In the genomic region with DNA sequence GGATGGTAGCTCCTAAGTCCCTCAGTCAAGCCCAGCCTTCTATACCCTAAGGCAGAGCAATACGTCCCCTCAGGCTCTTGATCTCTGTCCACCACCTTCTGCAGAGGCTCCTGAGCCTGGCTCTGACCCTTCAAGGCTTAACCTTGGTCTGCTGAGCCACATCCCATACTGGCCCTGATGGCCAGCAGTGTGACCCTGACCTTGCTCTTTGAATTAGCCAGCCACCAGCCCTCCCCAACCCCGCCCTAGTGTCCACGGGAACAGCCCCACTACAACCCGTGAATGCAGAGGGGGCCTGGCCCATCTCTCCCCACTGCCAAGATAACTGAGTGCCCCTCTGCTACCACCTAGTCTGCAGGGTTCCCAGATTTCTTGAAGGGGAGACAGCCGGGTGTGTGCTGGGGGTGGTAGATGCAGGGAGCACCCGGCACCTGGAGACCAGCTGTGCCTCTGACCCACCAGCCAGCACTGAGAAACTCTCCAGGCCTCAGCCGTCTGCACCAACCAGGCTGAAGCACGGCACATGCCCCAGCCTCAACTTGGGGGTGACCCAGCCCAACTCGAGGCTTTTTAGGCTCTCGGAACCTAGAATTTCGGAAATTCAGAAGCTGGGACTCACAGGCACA, we compare ENCODE assay signal across 14 cellular contexts.
"Had no signal": no experiment of that assay in that cellular context is flagged by ENCODE, and none has a peak within 500 bp of the region (broad histone marks: within the 10 kb centered on the region; RNA-seq: fewer than 3 reads in every experiment).

No MANE protein-coding gene starts in this region.

- H3K27ac ChIP-seq: coronary artery, foreskin keratinocyte, transverse colon had no signal

- H3K9me3 Mint-ChIP-seq: activated T-cell treated with anti-CD3 and anti-CD28 coated beads, Interleukin-2, amount 50 U/mL, for 24 hours; T-helper 2 cell treated with Interferon-gamma antibody and Interleukin-4, amounts not matched to agents 5 μg/mL and 100 μg/mL, for 36 hours had no signal

- H3K27ac Mint-ChIP-seq: activated T-cell treated with anti-CD3 and anti-CD28 coated beads, Interleukin-2, amount 50 U/mL, for 24 hours; T-helper 2 cell treated with Interferon-gamma antibody and Interleukin-4, amounts not matched to agents 5 μg/mL and 100 μg/mL, for 36 hours had no signal

- H3K4me3 Mint-ChIP-seq: activated T-cell treated with anti-CD3 and anti-CD28 coated beads, Interleukin-2, amount 50 U/mL, for 24 hours; T-helper 2 cell treated with Interferon-gamma antibody and Interleukin-4, amounts not matched to agents 5 μg/mL and 100 μg/mL, for 36 hours had no signal

- H3K4me3 ChIP-seq: coronary artery, transverse colon had no signal

- H3K36me3 ChIP-seq: transverse colon had no signal

- DNase-seq: activated CD4-positive, alpha-beta T cell treated with anti-CD3 and anti-CD28 coated beads for 1 hour; activated CD4-positive, alpha-beta T cell treated with anti-CD3 and anti-CD28 coated beads, Interleukin-2, amount 50 U/mL, for 48 hours; activated effector memory CD4-positive, alpha-beta T cell treated with Interleukin-2 at 50 U/mL for 16 hours; activated naive CD4-positive, alpha-beta T cell treated with anti-CD3 and anti-CD28 coated beads, Interleukin-2, amount 50 U/mL, for 16 hours; activated T-cell treated with anti-CD3 and anti-CD28 coated beads, Interleukin-2, amount 50 U/mL, for 24 hours; effector memory CD4-positive, alpha-beta T cell; foreskin keratinocyte; stimulated activated CD4-positive, alpha-beta T cell treated with anti-CD3 and anti-CD28 coated beads, Interleukin-2, amount 100 ng/mL, for 48 hours; stimulated activated naive CD4-positive, alpha-beta T cell treated with Interleukin-2 at 50 U/mL for 16 hours; substantia nigra; transverse colon had no signal

- H3K27me3 Mint-ChIP-seq: activated T-cell treated with anti-CD3 and anti-CD28 coated beads, Interleukin-2, amount 50 U/mL, for 24 hours had no signal

- H3K27me3 ChIP-seq: foreskin keratinocyte, neutrophil, transverse colon had no signal

- H3K9me3 ChIP-seq: neutrophil, transverse colon had no signal

- ATAC-seq: foreskin keratinocyte had no signal
